In the genomic region with DNA sequence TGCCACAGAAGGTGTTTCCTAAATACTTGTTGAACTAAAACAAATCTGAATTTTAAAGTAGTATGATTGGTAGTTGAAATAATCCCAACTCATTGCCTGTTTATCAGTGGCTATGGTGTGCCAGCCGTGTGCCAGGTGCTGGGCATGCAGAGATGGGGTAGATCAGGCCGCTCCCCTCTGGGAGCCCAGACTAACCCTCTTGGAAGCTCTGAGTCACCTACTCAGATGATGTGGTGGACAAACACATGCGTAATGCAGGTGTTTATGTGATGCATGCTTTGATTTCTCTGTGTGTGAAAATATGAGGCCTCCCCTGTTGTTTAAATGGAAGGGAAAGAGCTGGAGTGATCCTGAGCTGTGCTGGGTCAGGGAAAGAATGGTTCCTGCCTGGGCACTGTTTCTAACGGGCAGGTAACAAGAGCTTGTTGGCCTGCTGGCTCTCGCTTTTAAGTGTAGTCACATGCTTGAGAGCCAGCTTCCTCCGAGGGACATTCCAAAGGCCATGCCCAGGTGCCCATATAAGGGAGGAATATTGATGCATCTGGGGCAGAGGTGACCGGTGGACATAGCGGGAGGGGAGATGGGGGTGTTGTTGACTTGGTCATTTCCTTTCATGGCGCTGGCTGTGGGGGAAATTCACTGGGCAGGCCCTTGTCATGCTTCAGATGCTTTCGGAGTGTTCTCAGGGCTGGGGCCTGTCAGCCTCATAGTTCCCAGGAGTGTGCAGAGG, we compare ENCODE assay signal across 10 cellular contexts. TPM values are rescaled to one million over a fixed set of nuclear protein-coding genes. Genes with fewer than 3 reads are reported as not detected.
A peak's percentile ranks its signal among the peaks of the same experiment; 100 is the strongest.
DNase-seq lines count a peak whose midpoint lies in the region; ATAC-seq, FAIRE-seq and TF ChIP-seq lines count a peak whose summit lies in the region.
"Had no signal": no experiment of that assay in that cellular context is flagged by ENCODE, and none has a peak within 500 bp of the region (broad histone marks: within the 10 kb centered on the region; RNA-seq: fewer than 3 reads in every experiment).

No MANE protein-coding gene starts in this region.

- no peak overlapping the region for H3K4me3 ChIP-seq in HepG2 (replicated peaks in 1 of 3; ENCODE audit: insufficient read depth in 1 of 3, low read depth in 2 of 3, low read length in 3 of 3)
- no peak overlapping the region for H3K4me3 ChIP-seq in transverse colon

- H3K27me3 Mint-ChIP-seq in activated CD8-positive, alpha-beta memory T cell treated with anti-CD3 and anti-CD28 coated beads, Interleukin-2, amount 10 ng/mL, durations not matched to agents 7 days and 5 days: no peaks in the 10 kb centered on the region

- DNase-seq in activated CD8-positive, alpha-beta memory T cell treated with anti-CD3 and anti-CD28 coated beads, Interleukin-2, amount 10 ng/mL, durations not matched to agents 7 days and 5 days: no peak
- DNase-seq in activated CD8-positive, alpha-beta memory T cell treated with anti-CD3 and anti-CD28 coated beads, Interleukin-2, amount 50 U/mL, for 4 hours: no peak
- DNase-seq in dermis blood vessel endothelial cell (peak; percentile 78), HepG2 (ENCODE audit: low spot score) (peak; percentile 67), transverse colon (no peak), SK-N-DZ (ENCODE audit: low spot score) (no peak), NCI-H226 (no peak)
- no peak for DNase-seq in activated CD4-positive, CD25-positive, alpha-beta regulatory T cell (lab: John Stamatoyannopoulos, UW)
- DNase-seq: stimulated activated CD4-positive, alpha-beta T cell treated with anti-CD3 and anti-CD28 coated beads, Interleukin-15, amount 100 ng/mL, for 24 hours had no signal

- no TSS peak for BruUV-seq in HepG2 (replicated peaks; lab: Mats Ljungman, UMichigan)

- no peak for TF ChIP-seq CTCF in HepG2 (CRISPR knock-in tag; IDR thresholded peaks at IDR 0.05)
- TF ChIP-seq CTCF in transverse colon (IDR thresholded peaks at IDR 0.05): no peak

- peak overlapping the region; percentile 12 for H3K27ac Mint-ChIP-seq in activated CD8-positive, alpha-beta memory T cell treated with anti-CD3 and anti-CD28 coated beads, Interleukin-2, amount 10 ng/mL, durations not matched to agents 7 days and 5 days
- H3K27ac Mint-ChIP-seq: nephron had no signal

- H3K9me3 Mint-ChIP-seq in activated CD8-positive, alpha-beta memory T cell treated with anti-CD3 and anti-CD28 coated beads, Interleukin-2, amount 10 ng/mL, durations not matched to agents 7 days and 5 days (ENCODE audit: low read depth): no peaks in the 10 kb centered on the region
- H3K9me3 Mint-ChIP-seq: nephron had no signal

- TF ChIP-seq EP300 in HepG2 (IDR thresholded peaks at IDR 0.05; ENCODE audit: low read depth in 2 of 2, low read length in 2 of 2) (no peak; a peak in 1 of 4 replicates), HepG2 (CRISPR knock-in tag; IDR thresholded peaks at IDR 0.05; ENCODE audit: borderline replicate concordance) (no peak), transverse colon (IDR thresholded peaks at IDR 0.05; ENCODE audit: low read depth) (no peak)

- H3K4me2 ChIP-seq in HepG2 (ENCODE audit: low read depth, low read length): peak overlapping the region; percentile 14

- no peak for TF ChIP-seq RAD21 in HepG2 (CRISPR knock-in tag; IDR thresholded peaks at IDR 0.05)

- 57% methylated on average over 10 of the region's 10 CpGs for WGBS in HepG2 (ENCODE audit: low lambda C conversion rate)
- 82% methylated on average over 10 of the region's 10 CpGs; no CpG with 5 or more reads in 1 of the 2 donors for WGBS in transverse colon (ENCODE audit: low coverage in 1 of 2), 2 donors

- H3K27me3 ChIP-seq in HepG2 (ENCODE audit: control insufficient read depth in 1 of 2, insufficient read depth in 2 of 2, low read length in 2 of 2) (no peaks in the 10 kb centered on the region), transverse colon (no peaks in the 10 kb centered on the region)

- TF ChIP-seq POLR2A in HepG2 (IDR thresholded peaks at IDR 0.05; ENCODE audit: insufficient read depth in 1 of 2, low read depth in 2 of 2, low read length in 2 of 2) (peak in 1 of 2 experiments; percentile 49; a peak in 1 of 4 replicates), transverse colon (IDR thresholded peaks at IDR 0.05) (no peak)

- no peaks in the 10 kb centered on the region; the same call in 1 of the 2 replicates for H4K20me1 ChIP-seq in HepG2 (ENCODE audit: insufficient read depth, low read length)

- intact Hi-C loops in HepG2 (cut with micrococcal nuclease; ENCODE audit: unreplicated experiment) (no loop called here), transverse colon (cut with DNase I; ENCODE audit: low total_unique reads) (no loop called here)

- peaks cover 45% of the 10 kb centered on the region for H3K4me1 ChIP-seq in HepG2 (ENCODE audit: insufficient read depth, low read length)
- H3K4me1 ChIP-seq in transverse colon: peaks cover 0 to 4% (median 2%) of the 10 kb centered on the region in 4 donors

- H3K27ac ChIP-seq in HepG2 (ENCODE audit: extremely low read length, insufficient read depth, low read length): peak overlapping the region; percentile 73
- H3K27ac ChIP-seq in transverse colon: peak overlapping the region in 3 of 4 donors; percentile 13 to 54 (median 42)

- no peak for FAIRE-seq in HepG2 (lab: Jason Lieb, UNC)

- H3K9me3 ChIP-seq in HepG2 (ENCODE audit: low read length): no peaks in the 10 kb centered on the region
- H3K9me3 ChIP-seq in transverse colon: no peaks in the 10 kb centered on the region

- H3K4me3 Mint-ChIP-seq in activated CD8-positive, alpha-beta memory T cell treated with anti-CD3 and anti-CD28 coated beads, Interleukin-2, amount 10 ng/mL, durations not matched to agents 7 days and 5 days: no peak overlapping the region
- H3K4me3 Mint-ChIP-seq: nephron had no signal

- H3K36me3 ChIP-seq in HepG2 (replicated peaks in 1 of 2; ENCODE audit: control insufficient read depth in 1 of 2, insufficient read depth in 2 of 2, low read length in 2 of 2): peaks cover 20 to 67% of the 10 kb centered on the region in 2 experiments
- peaks cover 0 to 56% (median 26%) of the 10 kb centered on the region in 4 donors for H3K36me3 ChIP-seq in transverse colon

- CTCF ChIA-PET in activated CD8-positive, alpha-beta memory T cell treated with anti-CD3 and anti-CD28 coated beads, Interleukin-2, amount 10 ng/mL, durations not matched to agents 7 days and 5 days (lab: Charles Lee): no interaction called here
- CTCF ChIA-PET in HepG2 (lab: Yijun Ruan, JAX; ENCODE audit: low intra/inter-chr PET ratio, low total read pairs): no interaction called here

- in situ Hi-C loops in HepG2 (cut with HindIII; ENCODE audit: extremely low pct_ligation_motif_present, low pct_unique_long_range_greater_than_20kb): no loop called here
- in situ Hi-C loops in transverse colon (cut with MboI; ENCODE audit: low pct_ligation_motif_present in 1 of 4, low pct_unique_long_range_greater_than_20kb in 1 of 4, low sequenced_read_pairs in 3 of 4): no loop called here

- H3K79me2 ChIP-seq in HepG2 (ENCODE audit: insufficient read depth, low read length): peaks cover 17% of the 10 kb centered on the region

- peak overlapping the region; percentile 59 for H3K9ac ChIP-seq in HepG2 (ENCODE audit: insufficient read depth, low read depth, low read length)

- H3K36me3 Mint-ChIP-seq in activated CD8-positive, alpha-beta memory T cell treated with anti-CD3 and anti-CD28 coated beads, Interleukin-2, amount 10 ng/mL, durations not matched to agents 7 days and 5 days: peaks cover 44% of the 10 kb centered on the region

- POLR2A ChIA-PET in HepG2 (lab: Yijun Ruan, JAX): interaction anchor here (0.9 to 3.4 kb wide), 5 partner anchors 9 to 81 kb away, joined by 4 to 33 read pairs (median 15); a partner anchor contains a TSS

- no peak overlapping the region for H2AFZ ChIP-seq in HepG2 (ENCODE audit: low read length)

- no peak for ATAC-seq in activated CD8-positive, alpha-beta memory T cell treated with anti-CD3 and anti-CD28 coated beads, Interleukin-2, amount 10 ng/mL, durations not matched to agents 7 days and 5 days
- peak; percentile 84 for ATAC-seq in HepG2

- peaks cover 23% of the 10 kb centered on the region for H3K4me1 Mint-ChIP-seq in activated CD8-positive, alpha-beta memory T cell treated with anti-CD3 and anti-CD28 coated beads, Interleukin-2, amount 10 ng/mL, durations not matched to agents 7 days and 5 days
- H3K4me1 Mint-ChIP-seq: nephron had no signal

RNA-seq across cellular contexts. Expression of a gene that starts 10.2 kb away (rescaled TPM):
- 10 to 100 TPM; 57.7 to 67.5 TPM for total RNA-seq in activated CD8-positive, alpha-beta memory T cell treated with anti-CD3 and anti-CD28 coated beads, Interleukin-2, amount 10 ng/mL, durations not matched to agents 7 days and 5 days
- 61.1 and 95.3 TPM in 2 replicates for total RNA-seq in dermis blood vessel endothelial cell
- 60.9 and 76.3 TPM in 2 replicates for total RNA-seq in HepG2 (2016; rRNA removed; fragmentation: Illumina TruSeq; extraction: Trizol)
- 7.7 and 8.0 TPM in 2 replicates for total RNA-seq in HepG2 (2016; cell fraction: cytosol; rRNA removed; fragmentation: Illumina TruSeq; extraction: Trizol; ENCODE audit: low read depth)
- total RNA-seq in HepG2 (2016; cell fraction: insoluble cytoplasmic fraction; rRNA removed; fragmentation: Illumina TruSeq; extraction: Trizol): 61.5 and 70.2 TPM in 2 replicates
- total RNA-seq in HepG2 (2016; cell fraction: membrane; rRNA removed; fragmentation: Illumina TruSeq; extraction: Trizol): 31.8 and 32.8 TPM in 2 replicates
- 38.7 and 39.7 TPM in 2 replicates for total RNA-seq in HepG2 (2016; cell fraction: nucleus; rRNA removed; fragmentation: Illumina TruSeq; extraction: Trizol)
- polyA plus RNA-seq in HepG2 (2011; rRNA removed): 38.7 and 41.0 TPM in 2 replicates
- 31.7 and 32.9 TPM in 2 replicates for polyA plus RNA-seq in HepG2 (2011; cell fraction: cytosol; rRNA removed)
- 49.1 and 52.9 TPM in 2 replicates for polyA plus RNA-seq in HepG2 (2011; cell fraction: nucleus; rRNA removed)
- polyA plus RNA-seq in HepG2 (2012): 42.4 and 55.4 TPM in 2 replicates
- 4.0 and 4.2 TPM in 2 replicates for polyA plus RNA-seq in HepG2 (2016; cell fraction: cytosol; fragmentation: Illumina TruSeq; extraction: Trizol; ENCODE audit: low read depth)
- polyA plus RNA-seq in HepG2 (2016; cell fraction: insoluble cytoplasmic fraction; fragmentation: Illumina TruSeq; extraction: Trizol; ENCODE audit: low read depth): 52.2 and 60.5 TPM in 2 replicates
- 14.0 and 14.3 TPM in 2 replicates for polyA plus RNA-seq in HepG2 (2016; cell fraction: membrane; fragmentation: Illumina TruSeq; extraction: Trizol; ENCODE audit: low read depth)
- 45.1 and 48.2 TPM in 2 replicates for polyA plus RNA-seq in HepG2 (2016; cell fraction: nucleus; fragmentation: Illumina TruSeq; extraction: Trizol; ENCODE audit: insufficient read depth, low read depth)
- 83.9 and 88.4 TPM in 2 replicates for polyA minus RNA-seq in HepG2 (2011; rRNA and poly(A)+ RNA removed; ENCODE audit: low replicate concordance)
- polyA minus RNA-seq in HepG2 (2011; cell fraction: cytosol; rRNA and poly(A)+ RNA removed): 26.6 and 33.4 TPM in 2 replicates
- 22.5 and 40.8 TPM in 2 replicates for polyA minus RNA-seq in HepG2 (2011; cell fraction: nucleus; rRNA and poly(A)+ RNA removed)
- total RNA-seq in transverse colon: 10 to 100 TPM; 72.1 to 92.8 (median 75.6) TPM
- 35.1 and 38.9 TPM in 2 replicates for polyA plus RNA-seq in SK-N-DZ (2014; cell fraction: cytosol; rRNA removed)
- polyA plus RNA-seq in SK-N-DZ (2014; cell fraction: nucleus; rRNA removed): 46.6 and 53.5 TPM in 2 replicates

RNA-seq across cellular contexts. Expression of a gene that starts 28.8 kb away (rescaled TPM):
- 10 to 100 TPM; 41.4 to 59.3 TPM for total RNA-seq in activated CD8-positive, alpha-beta memory T cell treated with anti-CD3 and anti-CD28 coated beads, Interleukin-2, amount 10 ng/mL, durations not matched to agents 7 days and 5 days
- 39.2 and 45.4 TPM in 2 replicates for total RNA-seq in dermis blood vessel endothelial cell
- total RNA-seq in HepG2 (2016; rRNA removed; fragmentation: Illumina TruSeq; extraction: Trizol): 23.6 and 35.2 TPM in 2 replicates
- 52.3 and 57.6 TPM in 2 replicates for total RNA-seq in HepG2 (2016; cell fraction: cytosol; rRNA removed; fragmentation: Illumina TruSeq; extraction: Trizol; ENCODE audit: low read depth)
- 21.8 and 38.2 TPM in 2 replicates for total RNA-seq in HepG2 (2016; cell fraction: insoluble cytoplasmic fraction; rRNA removed; fragmentation: Illumina TruSeq; extraction: Trizol)
- total RNA-seq in HepG2 (2016; cell fraction: membrane; rRNA removed; fragmentation: Illumina TruSeq; extraction: Trizol): 42.3 and 49.9 TPM in 2 replicates
- 27.2 and 31.9 TPM in 2 replicates for total RNA-seq in HepG2 (2016; cell fraction: nucleus; rRNA removed; fragmentation: Illumina TruSeq; extraction: Trizol)
- 23.0 and 31.1 TPM in 2 replicates for polyA plus RNA-seq in HepG2 (2011; rRNA removed)
- polyA plus RNA-seq in HepG2 (2011; cell fraction: cytosol; rRNA removed): 11.2 and 20.9 TPM in 2 replicates
- polyA plus RNA-seq in HepG2 (2011; cell fraction: nucleus; rRNA removed): 166 and 217 TPM in 2 replicates
- polyA plus RNA-seq in HepG2 (2012): 9.1 and 20.3 TPM in 2 replicates
- 34.0 and 38.2 TPM in 2 replicates for polyA plus RNA-seq in HepG2 (2016; cell fraction: cytosol; fragmentation: Illumina TruSeq; extraction: Trizol; ENCODE audit: low read depth)
- 17.3 and 17.8 TPM in 2 replicates for polyA plus RNA-seq in HepG2 (2016; cell fraction: insoluble cytoplasmic fraction; fragmentation: Illumina TruSeq; extraction: Trizol; ENCODE audit: low read depth)
- 27.7 and 34.3 TPM in 2 replicates for polyA plus RNA-seq in HepG2 (2016; cell fraction: membrane; fragmentation: Illumina TruSeq; extraction: Trizol; ENCODE audit: low read depth)
- polyA plus RNA-seq in HepG2 (2016; cell fraction: nucleus; fragmentation: Illumina TruSeq; extraction: Trizol; ENCODE audit: insufficient read depth, low read depth): 63.8 and 70.7 TPM in 2 replicates
- polyA minus RNA-seq in HepG2 (2011; rRNA and poly(A)+ RNA removed; ENCODE audit: low replicate concordance): 17.1 and 28.4 TPM in 2 replicates
- 6.1 and 8.6 TPM in 2 replicates for polyA minus RNA-seq in HepG2 (2011; cell fraction: cytosol; rRNA and poly(A)+ RNA removed)
- 11.1 and 14.7 TPM in 2 replicates for polyA minus RNA-seq in HepG2 (2011; cell fraction: nucleus; rRNA and poly(A)+ RNA removed)
- 10 to 100 TPM; 24.4 to 33.6 (median 27.7) TPM for total RNA-seq in transverse colon
- polyA plus RNA-seq in SK-N-DZ (2014; cell fraction: cytosol; rRNA removed): 61.1 and 74.3 TPM in 2 replicates
- polyA plus RNA-seq in SK-N-DZ (2014; cell fraction: nucleus; rRNA removed): 371 and 472 TPM in 2 replicates

RNA-seq across cellular contexts. Expression of a gene that starts 56.0 kb away (rescaled TPM):
- 10 to 100 TPM; 17.6 to 20.8 TPM for total RNA-seq in activated CD8-positive, alpha-beta memory T cell treated with anti-CD3 and anti-CD28 coated beads, Interleukin-2, amount 10 ng/mL, durations not matched to agents 7 days and 5 days
- 242 and 359 TPM in 2 replicates for total RNA-seq in dermis blood vessel endothelial cell
- 31.0 and 70.1 TPM in 2 replicates for total RNA-seq in HepG2 (2016; rRNA removed; fragmentation: Illumina TruSeq; extraction: Trizol)
- total RNA-seq in HepG2 (2016; cell fraction: cytosol; rRNA removed; fragmentation: Illumina TruSeq; extraction: Trizol; ENCODE audit: low read depth): 8.1 and 9.3 TPM in 2 replicates
- total RNA-seq in HepG2 (2016; cell fraction: insoluble cytoplasmic fraction; rRNA removed; fragmentation: Illumina TruSeq; extraction: Trizol): 23.8 and 71.6 TPM in 2 replicates
- total RNA-seq in HepG2 (2016; cell fraction: membrane; rRNA removed; fragmentation: Illumina TruSeq; extraction: Trizol): 22.0 and 25.0 TPM in 2 replicates
- total RNA-seq in HepG2 (2016; cell fraction: nucleus; rRNA removed; fragmentation: Illumina TruSeq; extraction: Trizol): 69.1 and 83.4 TPM in 2 replicates
- 318 and 361 TPM in 2 replicates for polyA plus RNA-seq in HepG2 (2011; rRNA removed)
- 268 and 334 TPM in 2 replicates for polyA plus RNA-seq in HepG2 (2011; cell fraction: cytosol; rRNA removed)
- polyA plus RNA-seq in HepG2 (2011; cell fraction: nucleus; rRNA removed): 289 and 340 TPM in 2 replicates
- 213 and 215 TPM in 2 replicates for polyA plus RNA-seq in HepG2 (2012)
- 10.1 and 11.2 TPM in 2 replicates for polyA plus RNA-seq in HepG2 (2016; cell fraction: cytosol; fragmentation: Illumina TruSeq; extraction: Trizol; ENCODE audit: low read depth)
- 27.4 and 35.7 TPM in 2 replicates for polyA plus RNA-seq in HepG2 (2016; cell fraction: insoluble cytoplasmic fraction; fragmentation: Illumina TruSeq; extraction: Trizol; ENCODE audit: low read depth)
- 15.6 and 19.4 TPM in 2 replicates for polyA plus RNA-seq in HepG2 (2016; cell fraction: membrane; fragmentation: Illumina TruSeq; extraction: Trizol; ENCODE audit: low read depth)
- 135 and 151 TPM in 2 replicates for polyA plus RNA-seq in HepG2 (2016; cell fraction: nucleus; fragmentation: Illumina TruSeq; extraction: Trizol; ENCODE audit: insufficient read depth, low read depth)
- polyA minus RNA-seq in HepG2 (2011; rRNA and poly(A)+ RNA removed; ENCODE audit: low replicate concordance): 131 and 463 TPM in 2 replicates
- polyA minus RNA-seq in HepG2 (2011; cell fraction: cytosol; rRNA and poly(A)+ RNA removed): 175 and 181 TPM in 2 replicates
- polyA minus RNA-seq in HepG2 (2011; cell fraction: nucleus; rRNA and poly(A)+ RNA removed): 85.1 and 85.4 TPM in 2 replicates
- 10 to 100 TPM; 28.8 to 56.3 (median 41.2) TPM for total RNA-seq in transverse colon
- polyA plus RNA-seq in SK-N-DZ (2014; cell fraction: cytosol; rRNA removed): 36.1 and 44.4 TPM in 2 replicates
- polyA plus RNA-seq in SK-N-DZ (2014; cell fraction: nucleus; rRNA removed): 31.4 and 49.3 TPM in 2 replicates

Comparison
In these comparisons a context has a peak if more than half of its experiments do, and no peak if none do; other contexts are left out.
1. DNase-seq: peak in dermis blood vessel endothelial cell (single experiment) and HepG2 (single experiment); none in activated CD8-positive, alpha-beta memory T cell treated with anti-CD3 and anti-CD28 coated beads, Interleukin-2, amount 10 ng/mL, durations not matched to agents 7 days and 5 days (single experiment), activated CD8-positive, alpha-beta memory T cell treated with anti-CD3 and anti-CD28 coated beads, Interleukin-2, amount 50 U/mL, for 4 hours (single experiment), transverse colon (single experiment), SK-N-DZ (single experiment), activated CD4-positive, CD25-positive, alpha-beta regulatory T cell (0 of 4) and NCI-H226 (single experiment).